ENCODE assay signal across 17 cellular contexts in the genomic region with DNA sequence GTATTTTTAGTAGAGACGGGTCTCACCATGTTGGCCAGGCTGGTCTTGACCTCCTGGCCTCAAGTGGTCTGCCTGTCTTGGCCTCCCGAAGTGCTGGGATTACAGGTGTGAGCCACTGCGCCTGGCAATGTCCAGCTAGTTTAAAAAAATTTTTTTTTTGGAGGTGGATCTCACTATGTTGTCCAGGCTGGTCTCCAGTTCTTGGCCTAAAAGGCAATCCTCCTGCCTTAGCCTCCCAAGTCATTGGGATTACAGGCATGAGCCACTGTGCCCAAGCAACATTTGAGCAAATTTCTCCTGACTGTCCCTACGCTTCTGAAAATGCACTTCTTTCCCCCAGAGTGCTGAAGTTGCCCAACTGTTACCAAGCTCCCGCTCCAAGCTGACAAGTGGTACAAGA. TPM values are rescaled to one million over a fixed set of nuclear protein-coding genes. Genes with fewer than 3 reads are reported as not detected.
DNase-seq lines count a peak whose midpoint lies in the region; ATAC-seq and TF ChIP-seq lines count a peak whose summit lies in the region.
"Had no signal": no experiment of that assay in that cellular context is flagged by ENCODE, and none has a peak within 500 bp of the region (broad histone marks: within the 10 kb centered on the region; RNA-seq: fewer than 3 reads in every experiment).

No MANE protein-coding gene starts in this region.

- H3K4me1 Mint-ChIP-seq in activated CD4-positive, alpha-beta T cell treated with anti-CD3 and anti-CD28 coated beads, Interleukin-2, amount 10 ng/mL, durations not matched to agents 24 days and 14 days: peaks cover 77% of the 10 kb centered on the region
- peaks cover 80% of the 10 kb centered on the region for H3K4me1 Mint-ChIP-seq in central memory CD8-positive, alpha-beta T cell

- peaks cover 69% of the 10 kb centered on the region for H3K36me3 Mint-ChIP-seq in activated CD4-positive, alpha-beta T cell treated with anti-CD3 and anti-CD28 coated beads, Interleukin-2, amount 10 ng/mL, durations not matched to agents 24 days and 14 days (ENCODE audit: low read depth)
- H3K36me3 Mint-ChIP-seq in central memory CD8-positive, alpha-beta T cell (ENCODE audit: insufficient read depth): peaks cover 15% of the 10 kb centered on the region

- H3K27me3 ChIP-seq in KMS-11 (ENCODE audit: insufficient read depth, low read depth) (no peaks in the 10 kb centered on the region), spleen (replicated peaks in 1 of 7) (no peaks in the 10 kb centered on the region)
- H3K27me3 ChIP-seq: brain microvascular endothelial cell, thyroid gland had no signal

- no peaks in the 10 kb centered on the region for H3K9me3 Mint-ChIP-seq in activated CD4-positive, alpha-beta T cell treated with anti-CD3 and anti-CD28 coated beads, Interleukin-2, amount 10 ng/mL, durations not matched to agents 24 days and 14 days
- H3K9me3 Mint-ChIP-seq in central memory CD8-positive, alpha-beta T cell: no peaks in the 10 kb centered on the region
- H3K9me3 Mint-ChIP-seq: neural crest cell had no signal

- no peaks in the 10 kb centered on the region for H3K9me3 ChIP-seq in spleen
- H3K9me3 ChIP-seq: thyroid gland had no signal

- WGBS in spleen, 5 donors: 94 to 98% (median 97%) methylated on average over 5 of the region's 5 CpGs

- no peak overlapping the region for H3K9ac ChIP-seq in KMS-11

- intact Hi-C loops in activated CD4-positive, alpha-beta T cell treated with anti-CD3 and anti-CD28 coated beads, Interleukin-2, amount 10 ng/mL, durations not matched to agents 24 days and 14 days (cut with micrococcal nuclease): no loop called here
- intact Hi-C loops in spleen (cut with DNase I; ENCODE audit: low total_unique reads): no loop called here

- H3K4me1 ChIP-seq in KMS-11 (ENCODE audit: low read depth, poor library complexity, severe bottlenecking) (peaks cover 94% of the 10 kb centered on the region), spleen (peaks cover 64 to 100% (median 95%) of the 10 kb centered on the region in 6 donors)

- ATAC-seq in central memory CD8-positive, alpha-beta T cell (replicated peaks; ENCODE audit: extremely low read depth, poor library complexity, severe bottlenecking): no peak
- no peak for ATAC-seq in HG03521 (IDR thresholded peaks at IDR 0.05; ENCODE audit: unreplicated experiment)

- no peak for DNase-seq in activated CD4-positive, alpha-beta T cell treated with anti-CD3 and anti-CD28 coated beads, Interleukin-2, amount 10 ng/mL, durations not matched to agents 24 days and 14 days
- DNase-seq in activated CD4-positive, alpha-beta T cell treated with anti-CD3 and anti-CD28 coated beads for 48 hours: no peak
- DNase-seq in central memory CD8-positive, alpha-beta T cell (ENCODE audit: low spot score in 2 of 2): no peak
- DNase-seq in spleen (no peak), NCI-H82 (lab: John Stamatoyannopoulos, UW) (no peak), RPMI8226 (no peak)
- DNase-seq: brain microvascular endothelial cell; effector memory CD4-positive, alpha-beta T cell; NCI-H446 treated with DMSO at 0.1 percent for 48 hours; T1000 had no signal

- H2AFZ ChIP-seq in KMS-11 (ENCODE audit: low read depth): no peak overlapping the region

- H3K4me3 ChIP-seq in KMS-11 (IDR thresholded peaks at IDR 0.05; ENCODE audit: insufficient read depth, low read depth, low read length) (no peak overlapping the region), spleen (no peak overlapping the region)
- H3K4me3 ChIP-seq: thyroid gland had no signal

- H3K27ac Mint-ChIP-seq in activated CD4-positive, alpha-beta T cell treated with anti-CD3 and anti-CD28 coated beads, Interleukin-2, amount 10 ng/mL, durations not matched to agents 24 days and 14 days: peak overlapping the region; percentile 96
- H3K27ac Mint-ChIP-seq in central memory CD8-positive, alpha-beta T cell (ENCODE audit: low read depth): peak overlapping the region; percentile 22

- H4K20me1 ChIP-seq in KMS-11 (ENCODE audit: insufficient read depth): no peaks in the 10 kb centered on the region

- no peak for TF ChIP-seq POLR2A in spleen (IDR thresholded peaks at IDR 0.05)

- peak overlapping the region; percentile 37 for H3K4me3 Mint-ChIP-seq in activated CD4-positive, alpha-beta T cell treated with anti-CD3 and anti-CD28 coated beads, Interleukin-2, amount 10 ng/mL, durations not matched to agents 24 days and 14 days
- no peak overlapping the region for H3K4me3 Mint-ChIP-seq in central memory CD8-positive, alpha-beta T cell
- H3K4me3 Mint-ChIP-seq: neural crest cell had no signal

- peaks cover 94% of the 10 kb centered on the region for H3K79me2 ChIP-seq in KMS-11 (ENCODE audit: insufficient read depth, low read depth)

- H3K36me3 ChIP-seq in KMS-11 (ENCODE audit: insufficient read depth): no peaks in the 10 kb centered on the region
- peaks cover 0 to 33% (median 0%) of the 10 kb centered on the region in 6 donors for H3K36me3 ChIP-seq in spleen
- H3K36me3 ChIP-seq: thyroid gland had no signal

- peak overlapping the region; percentile 78; the same call in 1 of the 2 replicates for H3K27ac ChIP-seq in KMS-11
- H3K27ac ChIP-seq in spleen: peak overlapping the region in 5 of 8 donors; percentile 81 to 99 (median 90)

- H3K4me2 ChIP-seq in KMS-11: peak overlapping the region; percentile 8; the same call in 1 of the 2 replicates

- TF ChIP-seq CTCF in KMS-11 (conservative IDR thresholded peaks at IDR 0.05; ENCODE audit: low read depth, low read length) (no peak), spleen (IDR thresholded peaks at IDR 0.05 in 8 of 11, conservative IDR thresholded peaks at IDR 0.05 in 3 of 11) (no peak)

- no peaks in the 10 kb centered on the region for H3K27me3 Mint-ChIP-seq in activated CD4-positive, alpha-beta T cell treated with anti-CD3 and anti-CD28 coated beads, Interleukin-2, amount 10 ng/mL, durations not matched to agents 24 days and 14 days
- no peaks in the 10 kb centered on the region for H3K27me3 Mint-ChIP-seq in central memory CD8-positive, alpha-beta T cell

RNA-seq across cellular contexts. Expression of a gene that starts 8.0 kb away (rescaled TPM):
- 57.4 and 61.0 TPM in 2 replicates for total RNA-seq in activated CD4-positive, alpha-beta T cell treated with anti-CD3 and anti-CD28 coated beads, Interleukin-2, amount 10 ng/mL, durations not matched to agents 24 days and 14 days
- total RNA-seq in spleen: 10 to 100 TPM; 22.1 to 36.3 (median 32.1) TPM
- polyA plus RNA-seq in spleen: 10 to 100 TPM; 17.3 to 18.8 (median 18.0) TPM

RNA-seq across cellular contexts. Expression of a gene that starts 46.9 kb away (rescaled TPM):
- 0.28 and 0.40 TPM in 2 replicates for total RNA-seq in activated CD4-positive, alpha-beta T cell treated with anti-CD3 and anti-CD28 coated beads, Interleukin-2, amount 10 ng/mL, durations not matched to agents 24 days and 14 days
- total RNA-seq in spleen: under 1 TPM in 1 of 7 donors, not detected in 6; 0.17 TPM
- polyA plus RNA-seq in spleen: under 1 TPM in 2 of 3 donors, not detected in 1; 0.08 to 0.09 TPM
- total RNA-seq: A673, kidney epithelial cell, skeletal muscle tissue, thyroid gland had no signal
